8 cellular contexts compared by ENCODE assay signal in the genomic region with DNA sequence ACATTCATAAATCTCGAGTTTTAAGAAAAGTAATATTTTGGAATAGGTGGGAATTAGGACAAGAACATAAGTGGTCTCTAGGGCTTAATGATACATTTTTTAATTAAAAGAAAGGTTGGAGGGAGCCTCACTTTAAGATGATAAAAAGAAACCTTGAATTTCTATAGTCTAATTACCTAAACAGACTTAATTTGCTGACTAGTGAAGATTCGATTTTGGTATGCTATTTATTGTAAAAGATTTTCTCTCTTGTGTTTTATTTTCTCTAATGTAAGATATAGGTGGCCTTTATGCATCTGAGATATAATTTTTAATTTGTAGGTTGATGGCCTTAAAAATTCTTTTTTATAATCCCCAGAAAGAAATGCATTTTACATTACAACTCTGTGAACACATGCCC.
"Had no signal": no experiment of that assay in that cellular context is flagged by ENCODE, and none has a peak within 500 bp of the region (broad histone marks: within the 10 kb centered on the region; RNA-seq: fewer than 3 reads in every experiment).

No MANE protein-coding gene starts in this region.

- H3K27ac ChIP-seq: GM23248, KMS-11 had no signal

- H3K36me3 ChIP-seq: HAP-1 had no signal

- H3K9me3 ChIP-seq: HAP-1 had no signal

- DNase-seq: GM23248, GOT3, H7, Karpas-422, KBM-7 had no signal

- H2AFZ ChIP-seq: GM23248 had no signal

- H3K4me1 ChIP-seq: HAP-1 had no signal

- H3K4me3 ChIP-seq: GM23248, HAP-1 had no signal

- FAIRE-seq: HTR-8/SVneo had no signal

- H3K4me2 ChIP-seq: KMS-11 had no signal

- H3K9ac ChIP-seq: GM23248, KMS-11 had no signal
